Comparison of ENCODE assay signal across 13 cellular contexts in the genomic region with DNA sequence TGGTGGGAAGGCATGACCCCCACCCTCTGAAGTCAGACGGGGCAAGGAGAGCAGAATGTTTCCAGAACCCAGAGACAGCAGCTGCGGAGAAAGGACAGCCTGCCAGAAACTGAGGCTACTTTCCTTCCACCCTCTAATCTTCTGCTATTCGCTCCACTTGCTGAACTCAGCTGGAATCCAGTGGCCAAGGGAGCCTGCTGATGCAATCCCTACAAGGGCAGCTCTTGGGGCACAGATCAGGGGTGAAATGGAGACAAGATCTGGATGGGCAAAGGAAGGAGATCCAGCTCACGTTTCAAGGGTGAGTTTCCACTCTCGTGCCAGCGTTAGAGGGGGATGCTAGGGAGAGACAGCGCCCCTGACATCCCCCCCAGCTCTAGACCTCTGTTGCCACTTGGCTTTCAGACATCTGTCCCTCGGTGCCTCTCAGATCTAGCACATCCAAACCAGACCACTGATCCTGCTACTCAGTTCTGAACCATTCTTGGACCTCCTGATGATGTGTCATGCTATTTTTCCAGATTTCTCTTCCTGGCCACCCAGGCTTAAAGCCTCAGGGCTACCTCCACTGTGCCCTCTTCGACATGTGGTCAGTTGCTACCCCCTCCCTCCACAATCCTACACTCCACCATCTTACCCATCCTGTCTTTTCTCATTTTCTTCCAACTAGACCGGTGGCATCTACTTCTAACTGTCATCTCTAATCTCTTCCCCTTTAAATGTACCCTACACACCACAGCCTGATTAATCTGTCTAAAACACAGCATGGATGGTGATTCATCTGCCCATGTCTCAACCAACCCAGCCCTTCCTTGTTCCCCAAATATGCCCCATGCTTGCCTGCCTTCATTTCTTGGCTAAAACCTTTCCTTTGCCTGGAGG.
DNase-seq lines count a peak whose midpoint lies in the region; ATAC-seq and TF ChIP-seq lines count a peak whose summit lies in the region.
"Had no signal": no experiment of that assay in that cellular context is flagged by ENCODE, and none has a peak within 500 bp of the region (broad histone marks: within the 10 kb centered on the region; RNA-seq: fewer than 3 reads in every experiment).

No MANE protein-coding gene starts in this region.

- H3K36me3 ChIP-seq in left lung (no peaks in the 10 kb centered on the region), gastroesophageal sphincter (no peaks in the 10 kb centered on the region)

- no peak for TF ChIP-seq POLR2A in gastroesophageal sphincter (IDR thresholded peaks at IDR 0.05)

- H3K27me3 ChIP-seq in left lung (peaks cover 0 to 35% of the 10 kb centered on the region in 2 donors), gastroesophageal sphincter (peaks cover 67% of the 10 kb centered on the region)

- H3K9me3 ChIP-seq in left lung (no peaks in the 10 kb centered on the region), gastroesophageal sphincter (peaks cover 0 to 2% (median 0%) of the 10 kb centered on the region in 3 donors)

- H3K27me3 Mint-ChIP-seq in activated CD4-positive, alpha-beta T cell treated with anti-CD3 and anti-CD28 coated beads, Interleukin-2, amount 10 ng/mL, durations not matched to agents 24 days and 14 days = peaks cover 39% of the 10 kb centered on the region

- H3K4me1 Mint-ChIP-seq in activated CD4-positive, alpha-beta T cell treated with anti-CD3 and anti-CD28 coated beads, Interleukin-2, amount 10 ng/mL, durations not matched to agents 24 days and 14 days = peaks cover 20% of the 10 kb centered on the region

- no peaks in the 10 kb centered on the region for H3K36me3 Mint-ChIP-seq in activated CD4-positive, alpha-beta T cell treated with anti-CD3 and anti-CD28 coated beads, Interleukin-2, amount 10 ng/mL, durations not matched to agents 24 days and 14 days (ENCODE audit: low read depth)
- H3K36me3 Mint-ChIP-seq: CD4-positive, CD25-positive, alpha-beta regulatory T cell had no signal

- ATAC-seq in left lung = peak; percentile 14
- ATAC-seq in left lobe of liver = no peak
- no peak for ATAC-seq in gastroesophageal sphincter
- ATAC-seq: K562, right cardiac atrium had no signal

- WGBS in gastroesophageal sphincter (ENCODE audit: low coverage in 1 of 2), 2 donors = 39 to 62% methylated on average over 6 to 7 of the region's 10 CpGs

- TF ChIP-seq CTCF in left lung (IDR thresholded peaks at IDR 0.05) (no peak), gastroesophageal sphincter (IDR thresholded peaks at IDR 0.05) (no peak)

- TF ChIP-seq EP300 in gastroesophageal sphincter (IDR thresholded peaks at IDR 0.05) = no peak

- no peak overlapping the region for H3K27ac Mint-ChIP-seq in activated CD4-positive, alpha-beta T cell treated with anti-CD3 and anti-CD28 coated beads, Interleukin-2, amount 10 ng/mL, durations not matched to agents 24 days and 14 days
- H3K27ac Mint-ChIP-seq: stimulated activated naive CD8-positive, alpha-beta T cell treated with anti-CD3 and anti-CD28 coated beads, Interleukin-15, Interleukin-2, amounts not matched to agents 100 ng/mL and 50 ng/mL, for 24 hours had no signal

- intact Hi-C loops in left lung (cut with DNase I) = no loop called here
- intact Hi-C loops in activated CD4-positive, alpha-beta T cell treated with anti-CD3 and anti-CD28 coated beads, Interleukin-2, amount 10 ng/mL, durations not matched to agents 24 days and 14 days (cut with micrococcal nuclease) = no loop called here

- no peaks in the 10 kb centered on the region for H3K9me3 Mint-ChIP-seq in activated CD4-positive, alpha-beta T cell treated with anti-CD3 and anti-CD28 coated beads, Interleukin-2, amount 10 ng/mL, durations not matched to agents 24 days and 14 days

- H3K4me1 ChIP-seq in left lung (peaks cover 0 to 9% of the 10 kb centered on the region in 2 donors), gastroesophageal sphincter (no peaks in the 10 kb centered on the region)

- H3K27ac ChIP-seq in left lung (no peak overlapping the region), gastroesophageal sphincter (peak overlapping the region in 1 of 4 donors; percentile 39)

- H3K4me3 ChIP-seq in left lung = no peak overlapping the region
- H3K4me3 ChIP-seq in gastroesophageal sphincter = no peak overlapping the region
- H3K4me3 ChIP-seq: K562 had no signal

- no peak overlapping the region for H3K4me3 Mint-ChIP-seq in activated CD4-positive, alpha-beta T cell treated with anti-CD3 and anti-CD28 coated beads, Interleukin-2, amount 10 ng/mL, durations not matched to agents 24 days and 14 days
- H3K4me3 Mint-ChIP-seq: CD4-positive, CD25-positive, alpha-beta regulatory T cell; stimulated activated naive CD8-positive, alpha-beta T cell treated with anti-CD3 and anti-CD28 coated beads, Interleukin-15, Interleukin-2, amounts not matched to agents 100 ng/mL and 50 ng/mL, for 24 hours had no signal

- DNase-seq in AG08396 (ENCODE audit: low spot score) = peak; percentile 36
- peak; percentile 89 for DNase-seq in LHCN-M2 (ENCODE audit: low read depth)
- DNase-seq in astrocyte of the hippocampus (ENCODE audit: low read depth, low spot score) = peak; percentile 59
- DNase-seq in left lung = no peak
- no peak for DNase-seq in activated CD4-positive, alpha-beta T cell treated with anti-CD3 and anti-CD28 coated beads, Interleukin-2, amount 10 ng/mL, durations not matched to agents 24 days and 14 days
- DNase-seq in left lobe of liver (ENCODE audit: low spot score) = no peak
- DNase-seq in NCI-H2081 (lab: John Stamatoyannopoulos, UW) = no peak
- DNase-seq: activated CD8-positive, alpha-beta memory T cell treated with anti-CD3 and anti-CD28 coated beads for 24 hours; CD4-positive, CD25-positive, alpha-beta regulatory T cell; right cardiac atrium had no signal

Comparison
In these comparisons a context has a peak if more than half of its experiments do, and no peak if none do; other contexts are left out.
1. DNase-seq: peak in AG08396 (single experiment), LHCN-M2 (single experiment) and astrocyte of the hippocampus (single experiment); none in left lung (0 of 2), activated CD4-positive, alpha-beta T cell treated with anti-CD3 and anti-CD28 coated beads, Interleukin-2, amount 10 ng/mL, durations not matched to agents 24 days and 14 days (single experiment), left lobe of liver (single experiment) and NCI-H2081 (0 of 2).